In the genomic region with DNA sequence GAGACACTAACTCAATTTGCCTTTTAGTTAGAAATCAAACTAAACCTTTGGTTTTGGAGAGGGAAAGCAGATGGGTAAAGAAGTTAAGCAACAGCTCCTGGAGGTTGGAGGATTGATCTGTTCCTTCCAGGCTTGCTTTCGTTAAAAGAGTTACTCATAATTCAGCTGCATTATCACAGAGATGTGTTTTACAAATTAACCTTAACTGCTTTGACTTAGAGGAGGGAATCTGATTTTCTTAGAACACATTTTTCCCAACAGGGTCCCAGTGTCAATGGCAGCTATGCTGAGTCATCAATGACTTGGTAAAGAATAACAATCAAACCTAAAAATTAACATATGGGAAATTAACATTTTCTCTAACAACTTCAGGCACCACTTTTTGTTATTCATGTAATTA, we compare ENCODE assay signal across 19 cellular contexts.
DNase-seq lines count a peak whose midpoint lies in the region; ATAC-seq, FAIRE-seq and TF ChIP-seq lines count a peak whose summit lies in the region.
"Had no signal": no experiment of that assay in that cellular context is flagged by ENCODE, and none has a peak within 500 bp of the region (broad histone marks: within the 10 kb centered on the region; RNA-seq: fewer than 3 reads in every experiment).

No MANE protein-coding gene starts in this region.

- H2AFZ ChIP-seq in HepG2 (ENCODE audit: low read length) (no peak overlapping the region), mesenchymal stem cell (ENCODE audit: low read depth, low read length) (no peak overlapping the region)

- CTCF ChIA-PET in HepG2 (lab: Yijun Ruan, JAX; ENCODE audit: low intra/inter-chr PET ratio, low total read pairs), result no interaction called here

- no peak overlapping the region for H3K23ac ChIP-seq in mesenchymal stem cell (ENCODE audit: low read length in 2 of 2)

- H4K91ac ChIP-seq in mesenchymal stem cell (ENCODE audit: low read length), result no peak overlapping the region

- no peak overlapping the region for H2BK120ac ChIP-seq in mesenchymal stem cell (ENCODE audit: low read depth, low read length)

- H3K27me3 Mint-ChIP-seq in chondrocyte (ENCODE audit: low read depth), result no peaks in the 10 kb centered on the region

- TF ChIP-seq CTCF in HepG2 (CRISPR knock-in tag; IDR thresholded peaks at IDR 0.05) (no peak), right lobe of liver (IDR thresholded peaks at IDR 0.05) (no peak), chondrocyte (IDR thresholded peaks at IDR 0.05) (no peak)

- ATAC-seq in HepG2 (no peak), right lobe of liver (no peak)

- H3K27ac ChIP-seq in HepG2 (ENCODE audit: extremely low read length, insufficient read depth, low read length) (no peak overlapping the region), right lobe of liver (no peak overlapping the region), mesenchymal stem cell (ENCODE audit: low read length, poor library complexity, severe bottlenecking) (peak overlapping the region; percentile 73)
- H3K27ac ChIP-seq: RWPE1, spleen had no signal

- H3K4me1 ChIP-seq in HepG2 (ENCODE audit: insufficient read depth, low read length) (peaks cover 12% of the 10 kb centered on the region), right lobe of liver (no peaks in the 10 kb centered on the region), mesenchymal stem cell (ENCODE audit: control insufficient read depth, insufficient read depth, low read depth, low read length) (peaks cover 48% of the 10 kb centered on the region)
- H3K4me1 ChIP-seq: spleen had no signal

- H3K4ac ChIP-seq in mesenchymal stem cell (ENCODE audit: low read depth in 1 of 2, low read length in 2 of 2), result no peak overlapping the region

- H3K9ac ChIP-seq in HepG2 (ENCODE audit: insufficient read depth, low read depth, low read length) (no peak overlapping the region), mesenchymal stem cell (ENCODE audit: low read length) (peak overlapping the region; percentile 72)

- peaks cover 3% of the 10 kb centered on the region for H3K9me3 Mint-ChIP-seq in chondrocyte (ENCODE audit: low read depth)
- H3K9me3 Mint-ChIP-seq: activated naive CD4-positive, alpha-beta T cell treated with anti-CD3 and anti-CD28 coated beads, Interleukin-2, amount 50 U/mL, for 24 hours; nephron progenitor cell had no signal

- H3K36me3 ChIP-seq in HepG2 (replicated peaks in 1 of 2; ENCODE audit: control insufficient read depth in 1 of 2, insufficient read depth in 2 of 2, low read length in 2 of 2) (no peaks in the 10 kb centered on the region), right lobe of liver (no peaks in the 10 kb centered on the region), mesenchymal stem cell (ENCODE audit: control insufficient read depth in 1 of 2, insufficient read depth in 2 of 2, low read depth in 1 of 2, low read length in 2 of 2) (no peaks in the 10 kb centered on the region)
- H3K36me3 ChIP-seq: spleen had no signal

- H3K4me3 ChIP-seq in HepG2 (replicated peaks in 1 of 3; ENCODE audit: insufficient read depth in 1 of 3, low read depth in 2 of 3, low read length in 3 of 3), result no peak overlapping the region
- H3K4me3 ChIP-seq in right lobe of liver, result no peak overlapping the region
- H3K4me3 ChIP-seq in mesenchymal stem cell (ENCODE audit: insufficient read depth in 1 of 2, low read depth in 1 of 2, low read length in 2 of 2), result no peak overlapping the region
- H3K4me3 ChIP-seq: spleen had no signal

- no peak overlapping the region for H3K14ac ChIP-seq in mesenchymal stem cell (ENCODE audit: low read length in 2 of 2)

- TF ChIP-seq EP300 in HepG2 (IDR thresholded peaks at IDR 0.05; ENCODE audit: low read depth in 2 of 2, low read length in 2 of 2) (no peak), HepG2 (CRISPR knock-in tag; IDR thresholded peaks at IDR 0.05; ENCODE audit: borderline replicate concordance) (no peak)

- H3K36me3 Mint-ChIP-seq in chondrocyte (ENCODE audit: low read depth), result no peaks in the 10 kb centered on the region
- H3K36me3 Mint-ChIP-seq: activated naive CD4-positive, alpha-beta T cell treated with anti-CD3 and anti-CD28 coated beads, Interleukin-2, amount 50 U/mL, for 24 hours; brain; IgD-negative memory B cell had no signal

- H3K4me3 Mint-ChIP-seq in chondrocyte (ENCODE audit: unreplicated experiment), result no peak overlapping the region
- H3K4me3 Mint-ChIP-seq: activated naive CD4-positive, alpha-beta T cell treated with anti-CD3 and anti-CD28 coated beads, Interleukin-2, amount 50 U/mL, for 24 hours; brain; IgD-negative memory B cell; nephron progenitor cell had no signal

- no TSS peak for BruUV-seq in HepG2 (replicated peaks; lab: Mats Ljungman, UMichigan)

- intact Hi-C loops in HepG2 (cut with micrococcal nuclease; ENCODE audit: unreplicated experiment) (no loop called here), right lobe of liver (cut with DNase I) (no loop called here)

- 4% methylated on average over 1 of the region's 1 CpG for WGBS in HepG2 (ENCODE audit: low lambda C conversion rate)
- 54% methylated on average over 1 of the region's 1 CpG for WGBS in right lobe of liver (ENCODE audit: insufficient coverage, low coverage, low lambda C conversion rate, missing lambda C conversion rate)
- no CpG with 5 or more reads among the region's 1 CpG for WGBS in mesenchymal stem cell

- H3K9me3 ChIP-seq in HepG2 (ENCODE audit: low read length) (no peaks in the 10 kb centered on the region), right lobe of liver (no peaks in the 10 kb centered on the region), mesenchymal stem cell (ENCODE audit: control insufficient read depth, low read length) (no peaks in the 10 kb centered on the region)

- H3K27ac Mint-ChIP-seq in chondrocyte (ENCODE audit: unreplicated experiment), result peak overlapping the region; percentile 79
- H3K27ac Mint-ChIP-seq: activated naive CD4-positive, alpha-beta T cell treated with anti-CD3 and anti-CD28 coated beads, Interleukin-2, amount 50 U/mL, for 24 hours; brain; IgD-negative memory B cell; nephron progenitor cell; progenitor cell of endocrine pancreas had no signal

- H2BK12ac ChIP-seq in mesenchymal stem cell (ENCODE audit: low read length in 2 of 2), result no peak overlapping the region

- FAIRE-seq in HepG2 (lab: Jason Lieb, UNC), result no peak

- H2AK5ac ChIP-seq in mesenchymal stem cell (ENCODE audit: low read length, severe bottlenecking), result no peak overlapping the region

- in situ Hi-C loops in HepG2 (cut with HindIII; ENCODE audit: extremely low pct_ligation_motif_present, low pct_unique_long_range_greater_than_20kb), result no loop called here

- H4K8ac ChIP-seq in mesenchymal stem cell (ENCODE audit: low read length), result no peak overlapping the region

- POLR2A ChIA-PET in HepG2 (lab: Yijun Ruan, JAX), result no interaction called here

- TF ChIP-seq POLR2A in HepG2 (IDR thresholded peaks at IDR 0.05; ENCODE audit: insufficient read depth in 1 of 2, low read depth in 2 of 2, low read length in 2 of 2) (no peak), right lobe of liver (IDR thresholded peaks at IDR 0.05) (no peak)

- no peak overlapping the region for H3K18ac ChIP-seq in mesenchymal stem cell (ENCODE audit: low read depth in 1 of 2, low read length in 2 of 2)

- H3K27me3 ChIP-seq in HepG2 (ENCODE audit: control insufficient read depth in 1 of 2, insufficient read depth in 2 of 2, low read length in 2 of 2) (peaks cover 5 to 44% of the 10 kb centered on the region in 2 experiments; a peak in 3 of 5 replicates), right lobe of liver (no peaks in the 10 kb centered on the region), mesenchymal stem cell (ENCODE audit: control insufficient read depth in 1 of 2, insufficient read depth in 1 of 2, low read length in 2 of 2) (no peaks in the 10 kb centered on the region)

- no peak for TF ChIP-seq RAD21 in HepG2 (CRISPR knock-in tag; IDR thresholded peaks at IDR 0.05)

- peaks cover 88% of the 10 kb centered on the region for H3K4me1 Mint-ChIP-seq in chondrocyte (ENCODE audit: low read depth)
- H3K4me1 Mint-ChIP-seq: activated naive CD4-positive, alpha-beta T cell treated with anti-CD3 and anti-CD28 coated beads, Interleukin-2, amount 50 U/mL, for 24 hours; IgD-negative memory B cell had no signal

- no peaks in the 10 kb centered on the region for H4K20me1 ChIP-seq in HepG2 (ENCODE audit: insufficient read depth, low read length)

- no peak for DNase-seq in HepG2 (ENCODE audit: low spot score)
- no peak for DNase-seq in right lobe of liver
- no peak for DNase-seq in chondrocyte (ENCODE audit: low spot score)
- peak; percentile 45 for DNase-seq in mesenchymal stem cell
- DNase-seq in cerebellum (ENCODE audit: low spot score), result no peak
- no peak for DNase-seq in HT-29 (ENCODE audit: low spot score)
- DNase-seq in OCI-M2 (lab: John Stamatoyannopoulos, UW; ENCODE audit: unreplicated experiment), result no peak
- no peak for DNase-seq in NCI-H146 (lab: John Stamatoyannopoulos, UW)
- DNase-seq: 8988T, C1 segment of cervical spinal cord, islet precursor cell, NCI-H187 treated with DMSO at 0.1 percent for 48 hours, nephron progenitor cell, spleen had no signal

- no peak overlapping the region for H2BK15ac ChIP-seq in mesenchymal stem cell (ENCODE audit: low read depth, poor library complexity, severe bottlenecking)

- H3K79me2 ChIP-seq in HepG2 (ENCODE audit: insufficient read depth, low read length), result no peaks in the 10 kb centered on the region

- H3K4me2 ChIP-seq in HepG2 (ENCODE audit: low read depth, low read length) (no peak overlapping the region), mesenchymal stem cell (ENCODE audit: low read length, poor library complexity, severe bottlenecking) (no peak overlapping the region)

- no peak overlapping the region for H2BK5ac ChIP-seq in mesenchymal stem cell (ENCODE audit: low read depth, low read length, poor library complexity, severe bottlenecking)

- no peaks in the 10 kb centered on the region for H3K79me1 ChIP-seq in mesenchymal stem cell (replicated peaks; ENCODE audit: low read length, poor library complexity, severe bottlenecking)

TF ChIP-seq in HepG2, 621 proteins besides CTCF, POLR2A, EP300 and RAD21 (continues in another document):
- TF ChIP-seq ZNF746 (CRISPR knock-in tag; IDR thresholded peaks at IDR 0.05), result no peak
- 0 out of 2 replicates have a peak, but pooled peaks have one; percentile 60 for TF ChIP-seq MAFF (IDR thresholded peaks at IDR 0.05; ENCODE audit: low read depth, low read length)
- TF ChIP-seq WIZ (CRISPR knock-in tag; IDR thresholded peaks at IDR 0.05), result no peak
- TF ChIP-seq MAFK (conservative IDR thresholded peaks at IDR 0.05 in 1 of 2, IDR thresholded peaks at IDR 0.05 in 1 of 2; ENCODE audit: low read length in 2 of 2), result peak; percentile 71 to 79
- no peak for TF ChIP-seq MLLT10 (CRISPR knock-in tag; IDR thresholded peaks at IDR 0.05)
- no peak for TF ChIP-seq SRSF1 (optimal IDR thresholded peaks at IDR 0.05; ENCODE audit: low read depth, low read length)
- TF ChIP-seq ZNF737 (CRISPR knock-in tag; IDR thresholded peaks at IDR 0.05; ENCODE audit: borderline replicate concordance), result no peak
